Comparison of ENCODE assay signal across 8 cellular contexts in the genomic region with DNA sequence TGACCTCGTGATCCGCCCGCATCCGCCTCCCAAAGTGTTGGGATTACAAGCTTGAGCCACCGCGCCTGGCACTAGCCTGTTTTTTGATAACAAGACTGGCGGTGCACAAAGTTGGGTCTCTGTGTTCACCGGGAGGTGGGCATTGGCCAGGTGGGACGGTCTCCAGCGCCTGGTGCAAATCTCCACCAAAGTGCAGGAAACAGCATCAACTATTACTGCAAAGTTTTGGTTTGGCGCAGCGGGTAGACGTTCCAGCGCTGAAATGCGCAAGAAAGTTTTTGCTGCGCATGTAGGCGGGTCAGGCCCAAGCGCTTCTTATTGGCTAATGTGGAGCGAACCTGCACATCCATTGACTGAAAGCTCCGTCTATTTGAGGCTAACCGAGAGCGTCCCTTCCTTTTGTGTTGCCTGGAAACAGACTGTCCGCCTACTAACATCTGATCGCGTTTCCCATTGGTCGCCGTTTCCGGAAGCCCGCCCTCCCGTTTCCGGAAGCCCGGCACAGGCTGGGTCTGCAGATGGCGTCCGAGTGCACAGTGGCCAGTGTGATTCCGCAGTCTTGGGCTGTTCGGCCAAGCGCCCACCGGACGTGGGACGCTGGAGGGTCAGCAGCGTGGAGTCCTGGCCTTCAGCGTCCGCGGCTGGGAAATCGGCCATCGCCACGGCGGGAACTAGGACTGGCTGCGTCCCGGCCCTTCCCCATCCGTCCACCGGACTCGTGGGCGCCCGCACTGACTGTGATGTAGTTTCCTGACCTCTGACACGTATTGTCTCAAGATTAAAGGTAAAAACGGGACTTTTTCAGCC. TPM values are rescaled to one million over a fixed set of nuclear protein-coding genes. Genes with fewer than 3 reads are reported as not detected.
A peak's percentile ranks its signal among the peaks of the same experiment; 100 is the strongest.
DNase-seq lines count a peak whose midpoint lies in the region; ATAC-seq and TF ChIP-seq lines count a peak whose summit lies in the region.

No MANE protein-coding gene starts in this region.

- peak; percentile 47 for TF ChIP-seq CTCF in GM12874 (IDR thresholded peaks at IDR 0.05; ENCODE audit: insufficient read depth, low read depth, low read length)
- TF ChIP-seq CTCF in heart right ventricle (IDR thresholded peaks at IDR 0.05) = peak in 6 of 9 donors; percentile 17 to 68 (median 47)

- DNase-seq in NCI-H1417 treated with DMSO at 0.1 percent for 48 hours (lab: John Stamatoyannopoulos, UW) (peak; percentile 91), SW480 (ENCODE audit: low spot score) (peak; percentile 99), amniotic epithelial cell (ENCODE audit: low read depth) (peak; percentile 100), heart right ventricle (peak; percentile 95 to 98), posterior cingulate gyrus (peak; percentile 96 to 100 (median 98)), ureter (ENCODE audit: low spot score) (peak; percentile 97)

- WGBS in heart right ventricle, 2 donors = 0 to 1% methylated on average over 57 of the region's 57 CpGs

- peak overlapping the region; percentile 50 to 92 (median 75) for H3K4me3 ChIP-seq in heart right ventricle

- intact Hi-C loops in heart right ventricle (cut with DNase I) (loop anchor here in 4 of 10 donors (2.0 to 10.0 kb wide), 6 partner anchors 53 to 343 kb away; a partner anchor contains a TSS), posterior cingulate gyrus (cut with DNase I) (no loop called here)

- H3K9me3 ChIP-seq in heart right ventricle = peaks cover 0 to 16% (median 0%) of the 10 kb centered on the region in 11 donors

- H3K27me3 ChIP-seq in heart right ventricle = no peaks in the 10 kb centered on the region

- peak; percentile 98 for ATAC-seq in HG02763 (IDR thresholded peaks at IDR 0.05; ENCODE audit: unreplicated experiment)
- peak; percentile 96 to 99 (median 98) for ATAC-seq in heart right ventricle

- peak overlapping the region; percentile 26 to 96 (median 86) for H3K27ac ChIP-seq in heart right ventricle

- peaks cover 0 to 39% (median 29%) of the 10 kb centered on the region in 9 donors for H3K4me1 ChIP-seq in heart right ventricle

- peaks cover 0 to 19% (median 0%) of the 10 kb centered on the region in 9 donors for H3K36me3 ChIP-seq in heart right ventricle

RNA-seq across cellular contexts. Expression of a gene that starts 53.3 kb away (rescaled TPM):
- total RNA-seq in heart right ventricle = 1 to 10 TPM; 3.6 to 7.9 (median 6.1) TPM
- 1 to 10 TPM; 2.5 to 4.7 TPM for polyA plus RNA-seq in heart right ventricle
- total RNA-seq in ureter = 7.5 TPM

Comparison
In these comparisons a context has a peak if more than half of its experiments do, and no peak if none do; other contexts are left out.
1. Peak in every context shown above with its lines: DNase-seq, ATAC-seq, H3K4me3 ChIP-seq and H3K27ac ChIP-seq.